ENCODE assay signal across 17 cellular contexts in the genomic region with DNA sequence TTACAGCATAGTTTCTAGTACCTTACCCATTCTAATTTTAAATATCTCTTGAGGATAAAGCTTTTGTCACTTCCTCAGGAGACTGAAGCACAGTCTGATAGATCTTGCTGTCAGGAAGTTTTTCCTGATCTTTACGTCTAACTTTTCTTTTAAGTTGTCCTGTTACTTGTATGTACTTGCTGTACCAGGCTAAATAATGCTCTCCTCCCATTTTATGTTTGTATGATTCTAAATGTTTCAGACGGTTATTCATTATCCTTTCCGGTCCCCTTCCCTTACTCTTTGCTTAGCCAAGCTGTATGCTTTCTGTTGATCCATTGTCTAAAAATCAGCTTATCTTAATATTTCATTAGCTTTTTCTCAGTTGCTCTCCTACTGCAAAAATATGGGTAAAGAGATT. TPM values are rescaled to one million over a fixed set of nuclear protein-coding genes. Genes with fewer than 3 reads are reported as not detected.
DNase-seq lines count a peak whose midpoint lies in the region; ATAC-seq, FAIRE-seq and TF ChIP-seq lines count a peak whose summit lies in the region.
"Had no signal": no experiment of that assay in that cellular context is flagged by ENCODE, and none has a peak within 500 bp of the region (broad histone marks: within the 10 kb centered on the region; RNA-seq: fewer than 3 reads in every experiment).

No MANE protein-coding gene starts in this region.

- H3K36me3 ChIP-seq in heart left ventricle (no peaks in the 10 kb centered on the region), endothelial cell of umbilical vein (ENCODE audit: control insufficient read depth in 2 of 2, extremely low read depth in 1 of 2, insufficient read depth in 2 of 2, low read length in 2 of 2) (no peaks in the 10 kb centered on the region), gastrocnemius medialis (no peaks in the 10 kb centered on the region), mesenchymal stem cell (ENCODE audit: control insufficient read depth in 1 of 2, insufficient read depth in 2 of 2, low read depth in 1 of 2, low read length in 2 of 2) (no peaks in the 10 kb centered on the region)

- no peak overlapping the region for H2BK15ac ChIP-seq in mesenchymal stem cell (ENCODE audit: low read depth, poor library complexity, severe bottlenecking)

- H4K20me1 ChIP-seq in endothelial cell of umbilical vein (replicated peaks; ENCODE audit: control insufficient read depth, extremely low read depth, insufficient read depth, low read length), result peaks cover 10% of the 10 kb centered on the region

- H3K9me1 ChIP-seq in endothelial cell of umbilical vein (replicated peaks; ENCODE audit: control insufficient read depth, extremely low read depth, insufficient read depth, low read length), result no peaks in the 10 kb centered on the region

- intact Hi-C loops in heart left ventricle (cut with DNase I) (loop anchor here in 5 of 10 donors (5.0 to 10.0 kb wide), 4 partner anchors 53 to 73 kb away; no protein-coding TSS in a partner anchor), Right ventricle myocardium inferior (cut with DNase I) (no loop called here), endothelial cell of umbilical vein (cut with micrococcal nuclease) (loop anchor here (1.0 kb wide), 1 partner anchor 59 kb away; no protein-coding TSS in a partner anchor), gastrocnemius medialis (cut with DNase I; ENCODE audit: low total_unique reads) (loop anchor here (10.0 kb wide), 1 partner anchor 1037 kb away; no protein-coding TSS in a partner anchor)

- no peaks in the 10 kb centered on the region for H3K79me1 ChIP-seq in mesenchymal stem cell (replicated peaks; ENCODE audit: low read length, poor library complexity, severe bottlenecking)

- peaks cover 45% of the 10 kb centered on the region for H3K4me1 Mint-ChIP-seq in WTC11

- peaks cover 0 to 65% (median 0%) of the 10 kb centered on the region in 9 donors for H3K27me3 ChIP-seq in heart left ventricle
- no peaks in the 10 kb centered on the region for H3K27me3 ChIP-seq in endothelial cell of umbilical vein (ENCODE audit: control insufficient read depth in 2 of 2, insufficient read depth in 2 of 2, low read length in 2 of 2)
- H3K27me3 ChIP-seq in gastrocnemius medialis, result no peaks in the 10 kb centered on the region
- H3K27me3 ChIP-seq in mesenchymal stem cell (ENCODE audit: control insufficient read depth in 1 of 2, insufficient read depth in 1 of 2, low read length in 2 of 2), result no peaks in the 10 kb centered on the region
- H3K27me3 ChIP-seq: MG63 had no signal

- POLR2A ChIA-PET in WTC11 (lab: Charles Lee), result interaction anchor here (0.6 kb wide), 1 partner anchor 9 kb away, joined by 5 read pairs; no protein-coding TSS in a partner anchor
- POLR2A ChIA-PET in endothelial cell of umbilical vein (lab: Charles Lee), result no interaction called here

- H2AK5ac ChIP-seq in mesenchymal stem cell (ENCODE audit: low read length, severe bottlenecking), result no peak overlapping the region

- H3K4ac ChIP-seq in mesenchymal stem cell (ENCODE audit: low read depth in 1 of 2, low read length in 2 of 2), result no peak overlapping the region

- no peak overlapping the region for H3K23ac ChIP-seq in mesenchymal stem cell (ENCODE audit: low read length in 2 of 2)

- no peak overlapping the region for H2BK12ac ChIP-seq in mesenchymal stem cell (ENCODE audit: low read length in 2 of 2)

- H3K4me2 ChIP-seq in endothelial cell of umbilical vein (ENCODE audit: insufficient read depth, low read length) (peak overlapping the region; percentile 79), mesenchymal stem cell (ENCODE audit: low read length, poor library complexity, severe bottlenecking) (no peak overlapping the region)
- H3K4me2 ChIP-seq: BLaER1 treated with 17β-estradiol and CSF1 and Interleukin-3, amounts not matched to agents 10 nM and 100 nM had no signal

- no peak for FAIRE-seq in endothelial cell of umbilical vein (lab: Jason Lieb, UNC)

- DNase-seq in heart left ventricle, result no peak
- no peak for DNase-seq in Right ventricle myocardium inferior (ENCODE audit: missing footprints)
- no peak for DNase-seq in WTC11 (ENCODE audit: low spot score)
- DNase-seq in endothelial cell of umbilical vein (ENCODE audit: low read depth, low spot score), result peak; percentile 69
- no peak for DNase-seq in gastrocnemius medialis
- no peak for DNase-seq in GM19238 (ENCODE audit: insufficient read length, low spot score)
- no peak for DNase-seq in SIG-M5 treated with dmso at 0.1 percent for 504 hours (lab: John Stamatoyannopoulos, UW; ENCODE audit: unreplicated experiment)
- DNase-seq in mesenchymal stem cell, result no peak
- DNase-seq: 8988T, H9, MG63, NCI-H1105, NCI-H187 treated with DMSO at 0.1 percent for 48 hours, NCI-H2171, NCI-H446 treated with DMSO at 0.1 percent for 48 hours, NCI-H748 treated with DMSO at 0.1 percent for 48 hours had no signal

- H3K4me3 ChIP-seq in heart left ventricle, result peak overlapping the region in 1 of 12 donors; percentile 25
- H3K4me3 ChIP-seq in endothelial cell of umbilical vein (replicated peaks in 1 of 3; ENCODE audit: insufficient read depth in 1 of 3, low read depth in 1 of 3, low read length in 3 of 3), result peak overlapping the region in 1 of 3 experiments; percentile 35
- no peak overlapping the region for H3K4me3 ChIP-seq in gastrocnemius medialis
- no peak overlapping the region for H3K4me3 ChIP-seq in mesenchymal stem cell (ENCODE audit: insufficient read depth in 1 of 2, low read depth in 1 of 2, low read length in 2 of 2)
- H3K4me3 ChIP-seq: MG63 had no signal

- in situ Hi-C loops in gastrocnemius medialis (cut with MboI; ENCODE audit: low sequenced_read_pairs in 4 of 4), result loop anchor here in 2 of 4 donors (25.0 kb wide), 1 partner anchor 95 kb away; no protein-coding TSS in a partner anchor

- ATAC-seq in heart left ventricle (no peak), Right ventricle myocardium inferior (no peak), WTC11 (no peak), gastrocnemius medialis (no peak)

- H2BK120ac ChIP-seq in mesenchymal stem cell (ENCODE audit: low read depth, low read length), result no peak overlapping the region

- no peak overlapping the region for H4K91ac ChIP-seq in mesenchymal stem cell (ENCODE audit: low read length)

- no peak overlapping the region for H3K4me3 Mint-ChIP-seq in WTC11
- H3K4me3 Mint-ChIP-seq: H9 had no signal

- TF ChIP-seq CTCF in heart left ventricle (IDR thresholded peaks at IDR 0.05), result no peak
- no peak for TF ChIP-seq CTCF in WTC11 (IDR thresholded peaks at IDR 0.05)
- no peak for TF ChIP-seq CTCF in endothelial cell of umbilical vein (IDR thresholded peaks at IDR 0.05; ENCODE audit: extremely low read depth in 1 of 2, insufficient read depth in 1 of 2, low read depth in 1 of 2, low read length in 2 of 2)
- TF ChIP-seq CTCF in gastrocnemius medialis (IDR thresholded peaks at IDR 0.05 in 4 of 5, conservative IDR thresholded peaks at IDR 0.05 in 1 of 5), result no peak

- H3K36me3 Mint-ChIP-seq in WTC11, result no peaks in the 10 kb centered on the region

- peaks cover 100% of the 10 kb centered on the region for H3K79me2 ChIP-seq in endothelial cell of umbilical vein (ENCODE audit: control insufficient read depth, insufficient read depth, low read length)

- WGBS in heart left ventricle, 4 donors, result 18 to 28% (median 23%) methylated on average over 3 of the region's 3 CpGs
- 93% methylated on average over 2 of the region's 3 CpGs for WGBS in mesenchymal stem cell

- H3K27ac ChIP-seq in heart left ventricle (peak overlapping the region in 11 of 12 donors; percentile 2 to 99 (median 48)), endothelial cell of umbilical vein (ENCODE audit: insufficient read depth, low read depth, low read length) (peak overlapping the region; percentile 42), gastrocnemius medialis (peak overlapping the region; percentile 87 to 99 (median 98)), mesenchymal stem cell (ENCODE audit: low read length, poor library complexity, severe bottlenecking) (no peak overlapping the region)
- H3K27ac ChIP-seq: BLaER1 treated with 17β-estradiol and CSF1 and Interleukin-3, amounts not matched to agents 10 nM and 100 nM had no signal

- no TSS peak for BruUV-seq in endothelial cell of umbilical vein (replicated peaks; lab: Mats Ljungman, UMichigan)

- no peaks in the 10 kb centered on the region for H3K9me3 Mint-ChIP-seq in WTC11
- H3K9me3 Mint-ChIP-seq: H9 had no signal

- TF ChIP-seq POLR2A in heart left ventricle (IDR thresholded peaks at IDR 0.05) (no peak), endothelial cell of umbilical vein (IDR thresholded peaks at IDR 0.05; ENCODE audit: low read depth, low read length) (no peak), gastrocnemius medialis (IDR thresholded peaks at IDR 0.05) (no peak)

- H3K18ac ChIP-seq in mesenchymal stem cell (ENCODE audit: low read depth in 1 of 2, low read length in 2 of 2), result no peak overlapping the region

- H3K27me3 Mint-ChIP-seq in WTC11 (ENCODE audit: low read depth), result no peaks in the 10 kb centered on the region

- no peak overlapping the region for H2BK5ac ChIP-seq in mesenchymal stem cell (ENCODE audit: low read depth, low read length, poor library complexity, severe bottlenecking)

- dilution Hi-C loops in endothelial cell of umbilical vein (cut with MboI; ENCODE audit: extremely low pct_ligation_motif_present, low sequenced_read_pairs), result loop anchor here (10.0 kb wide), 1 partner anchor 73 kb away; no protein-coding TSS in a partner anchor

- H3K4me1 ChIP-seq in heart left ventricle, result peaks cover 14 to 90% (median 69%) of the 10 kb centered on the region in 12 donors
- H3K4me1 ChIP-seq in endothelial cell of umbilical vein (ENCODE audit: control insufficient read depth, extremely low read depth, insufficient read depth, low read length), result peaks cover 62% of the 10 kb centered on the region
- H3K4me1 ChIP-seq in gastrocnemius medialis, result peaks cover 81 to 84% of the 10 kb centered on the region in 2 donors
- H3K4me1 ChIP-seq in mesenchymal stem cell (ENCODE audit: control insufficient read depth, insufficient read depth, low read depth, low read length), result peaks cover 7% of the 10 kb centered on the region

- no peak overlapping the region for H4K8ac ChIP-seq in mesenchymal stem cell (ENCODE audit: low read length)

- H3K9ac ChIP-seq in endothelial cell of umbilical vein (replicated peaks; ENCODE audit: extremely low read depth, insufficient read depth, low read length) (no peak overlapping the region), mesenchymal stem cell (ENCODE audit: low read length) (no peak overlapping the region)
- H3K9ac ChIP-seq: BLaER1 treated with 17β-estradiol and CSF1 and Interleukin-3, amounts not matched to agents 10 nM and 100 nM had no signal

- CTCF ChIA-PET in WTC11 (lab: Charles Lee) (interaction anchor here (1.3 kb wide), 1 partner anchor 39 kb away, joined by 4 read pairs; no protein-coding TSS in a partner anchor), endothelial cell of umbilical vein (lab: Charles Lee) (interaction anchor here (0.7 to 1.7 kb wide), 9 partner anchors 8 to 93 kb away, joined by 3 to 6 read pairs (median 4); no protein-coding TSS in a partner anchor)

- H3K27ac Mint-ChIP-seq in WTC11, result peak overlapping the region; percentile 31; the same call in 1 of the 2 replicates

- no peaks in the 10 kb centered on the region for H3K9me3 ChIP-seq in heart left ventricle
- H3K9me3 ChIP-seq in endothelial cell of umbilical vein (replicated peaks; ENCODE audit: control insufficient read depth, insufficient read depth, low read length), result no peaks in the 10 kb centered on the region
- H3K9me3 ChIP-seq in gastrocnemius medialis, result no peaks in the 10 kb centered on the region
- H3K9me3 ChIP-seq in mesenchymal stem cell (ENCODE audit: control insufficient read depth, low read length), result no peaks in the 10 kb centered on the region

- H3K14ac ChIP-seq in mesenchymal stem cell (ENCODE audit: low read length in 2 of 2), result no peak overlapping the region

- no peak overlapping the region for H2AFZ ChIP-seq in endothelial cell of umbilical vein (ENCODE audit: low read depth, low read length)
- H2AFZ ChIP-seq in mesenchymal stem cell (ENCODE audit: low read depth, low read length), result no peak overlapping the region

RNA-seq across cellular contexts. Expression of a gene that starts 6.0 kb away (rescaled TPM):
- total RNA-seq in heart left ventricle, result 100 to 1,000 TPM in 7 of 9 donors, 10 to 100 TPM in 2; 79.3 to 140 (median 114) TPM
- 10 to 100 TPM; 22.0 to 52.2 TPM for polyA plus RNA-seq in heart left ventricle
- total RNA-seq in Right ventricle myocardium inferior, result 81.7 TPM
- 32.0 to 35.8 TPM (median 32.2 TPM) in 3 replicates for total RNA-seq in WTC11 (2021)
- 117 and 125 TPM in 2 replicates for total RNA-seq in endothelial cell of umbilical vein
- 14.9 and 20.9 TPM in 2 replicates for polyA plus RNA-seq in endothelial cell of umbilical vein
- 27.0 and 27.4 TPM in 2 replicates for polyA plus RNA-seq in endothelial cell of umbilical vein (2011; cell fraction: cytosol; rRNA removed)
- 58.1 and 68.0 TPM in 2 replicates for polyA plus RNA-seq in endothelial cell of umbilical vein (2011; cell fraction: nucleus; rRNA removed)
- polyA plus RNA-seq in endothelial cell of umbilical vein (2012), result 57.0 and 70.0 TPM in 2 replicates
- 143 and 149 TPM in 2 replicates for polyA minus RNA-seq in endothelial cell of umbilical vein
- 36.9 TPM for polyA minus RNA-seq in endothelial cell of umbilical vein (2011; cell fraction: cytosol; rRNA and poly(A)+ RNA removed)
- 185 and 261 TPM in 2 replicates for polyA minus RNA-seq in endothelial cell of umbilical vein (2011; cell fraction: nucleus; rRNA and poly(A)+ RNA removed)
- 10 to 100 TPM; 52.9 to 77.3 (median 61.4) TPM for total RNA-seq in gastrocnemius medialis
- polyA plus RNA-seq in mesenchymal stem cell (2013, experiment 1 of 2), result 45.2 TPM
- 44.4 TPM for polyA plus RNA-seq in mesenchymal stem cell (2013, experiment 2 of 2)

RNA-seq across cellular contexts. Expression of a gene that starts 17.1 kb away (rescaled TPM):
- total RNA-seq in heart left ventricle, result 10 to 100 TPM in 6 of 9 donors, 1 to 10 TPM in 3; 9.4 to 15.0 (median 10.3) TPM
- polyA plus RNA-seq in heart left ventricle, result 10 to 100 TPM in 1 of 2 donors, 1 to 10 TPM in 1; 4.0 to 12.2 TPM
- total RNA-seq in Right ventricle myocardium inferior, result 8.4 TPM
- total RNA-seq in WTC11 (2021), result 8.2 to 10.2 TPM (median 8.3 TPM) in 3 replicates
- 6.1 and 6.3 TPM in 2 replicates for total RNA-seq in endothelial cell of umbilical vein
- 8.3 and 9.7 TPM in 2 replicates for polyA plus RNA-seq in endothelial cell of umbilical vein
- polyA plus RNA-seq in endothelial cell of umbilical vein (2011; cell fraction: cytosol; rRNA removed), result 5.7 and 6.1 TPM in 2 replicates
- polyA plus RNA-seq in endothelial cell of umbilical vein (2011; cell fraction: nucleus; rRNA removed), result 11.1 and 16.9 TPM in 2 replicates
- 6.6 and 8.1 TPM in 2 replicates for polyA plus RNA-seq in endothelial cell of umbilical vein (2012)
- polyA minus RNA-seq in endothelial cell of umbilical vein, result 9.5 and 15.5 TPM in 2 replicates
- 3.8 TPM for polyA minus RNA-seq in endothelial cell of umbilical vein (2011; cell fraction: cytosol; rRNA and poly(A)+ RNA removed)
- polyA minus RNA-seq in endothelial cell of umbilical vein (2011; cell fraction: nucleus; rRNA and poly(A)+ RNA removed), result 5.4 and 10.4 TPM in 2 replicates
- 1 to 10 TPM in 1 of 4 donors, under 1 TPM in 3; 0.27 to 1.0 (median 0.70) TPM for total RNA-seq in gastrocnemius medialis
- 8.5 TPM for polyA plus RNA-seq in mesenchymal stem cell (2013, experiment 1 of 2)
- 7.9 TPM for polyA plus RNA-seq in mesenchymal stem cell (2013, experiment 2 of 2)
